Comparison of ENCODE assay signal across 8 cellular contexts in genomic region chr14:34693228-34693939, GRCh38. TPM values are rescaled to one million over a fixed set of nuclear protein-coding genes. Genes with fewer than 3 reads are reported as not detected.
DNase-seq lines count a peak whose midpoint lies in the region; ATAC-seq and TF ChIP-seq lines count a peak whose summit lies in the region.

No MANE protein-coding gene starts in this region.

- WGBS in liver: 40% methylated on average over 18 of the region's 18 CpGs

- H3K27me3 ChIP-seq in liver (ENCODE audit: control insufficient read depth in 4 of 4, insufficient read depth in 4 of 4, low read length in 3 of 4) (no peaks in the 10 kb centered on the region), upper lobe of right lung (no peaks in the 10 kb centered on the region)

- TF ChIP-seq CTCF in liver (IDR thresholded peaks at IDR 0.05; ENCODE audit: low read depth, low read length, missing input control) (no peak), upper lobe of right lung (IDR thresholded peaks at IDR 0.05) (no peak)

- peak overlapping the region; percentile 41 to 77 (median 65) for H3K4me3 ChIP-seq in liver (ENCODE audit: low read depth in 1 of 3, low read length in 3 of 3)
- H3K4me3 ChIP-seq in upper lobe of right lung: peak overlapping the region; percentile 36

- ATAC-seq in upper lobe of right lung (peak; percentile 91), GM21723 (IDR thresholded peaks at IDR 0.05; ENCODE audit: unreplicated experiment) (no peak)

- H3K27ac ChIP-seq in liver (ENCODE audit: low read depth in 1 of 2, low read length in 2 of 2) (peak overlapping the region; percentile 4 to 61), upper lobe of right lung (no peak overlapping the region)

- peak overlapping the region in 1 of 2 donors; percentile 51 for H3K9ac ChIP-seq in liver (ENCODE audit: low read depth in 1 of 2, low read length in 2 of 2)

- H3K4me1 ChIP-seq in liver (ENCODE audit: control insufficient read depth in 4 of 4, insufficient read depth in 4 of 4, low read length in 3 of 4) (peaks cover 0 to 19% (median 7%) of the 10 kb centered on the region in 4 donors), upper lobe of right lung (no peaks in the 10 kb centered on the region)

- intact Hi-C loops in upper lobe of right lung (cut with DNase I): no loop called here

- DNase-seq in DMS 273 treated with DMSO at 0.1 percent for 48 hours (lab: John Stamatoyannopoulos, UW): peak; percentile 53
- peak; percentile 49 to 54 for DNase-seq in NOMO-1 (lab: John Stamatoyannopoulos, UW; ENCODE audit: unreplicated experiment in 2 of 2)
- peak; percentile 9 for DNase-seq in central memory CD4-positive, alpha-beta T cell
- DNase-seq in upper lobe of right lung: peak; percentile 69
- DNase-seq in NCI-H1092 treated with DMSO at 0.1 percent for 48 hours (lab: John Stamatoyannopoulos, UW): no peak
- DNase-seq in cortex of kidney (lab: John Stamatoyannopoulos, UW): no peak

- TF ChIP-seq RAD21 in liver (IDR thresholded peaks at IDR 0.05): no peak

- no peaks in the 10 kb centered on the region for H3K9me3 ChIP-seq in liver (ENCODE audit: control insufficient read depth in 4 of 4, low read length in 3 of 4)
- H3K9me3 ChIP-seq in upper lobe of right lung: no peaks in the 10 kb centered on the region

- no peaks in the 10 kb centered on the region for H3K36me3 ChIP-seq in liver (ENCODE audit: control insufficient read depth in 4 of 4, insufficient read depth in 3 of 4, low read depth in 1 of 4, low read length in 3 of 4)
- H3K36me3 ChIP-seq in upper lobe of right lung: no peaks in the 10 kb centered on the region

TF ChIP-seq in liver, 16 proteins besides CTCF, POLR2A, EP300 and RAD21:
- TF ChIP-seq GABPA (IDR thresholded peaks at IDR 0.05 in 1 of 2, conservative IDR thresholded peaks at IDR 0.05 in 1 of 2) (peak in 1 of 2 donors; percentile 17), ZBTB33 (IDR thresholded peaks at IDR 0.05) (no peak), RXRA (IDR thresholded peaks at IDR 0.05) (peak in 1 of 2 donors; percentile 14), YY1 (IDR thresholded peaks at IDR 0.05) (peak; percentile 25), HNF4A (conservative IDR thresholded peaks at IDR 0.05) (peak; percentile 19 to 45), EGR1 (IDR thresholded peaks at IDR 0.05; ENCODE audit: low read depth in 2 of 2) (no peak), MAX (IDR thresholded peaks at IDR 0.05) (no peak), ATF3 (IDR thresholded peaks at IDR 0.05) (no peak), NR2F2 (IDR thresholded peaks at IDR 0.05) (no peak), FOXA2 (IDR thresholded peaks at IDR 0.05) (no peak), HNF4G (IDR thresholded peaks at IDR 0.05) (no peak), SP1 (IDR thresholded peaks at IDR 0.05) (no peak), REST (IDR thresholded peaks at IDR 0.05) (peak; percentile 19), FOXA1 (IDR thresholded peaks at IDR 0.05) (no peak), JUND (IDR thresholded peaks at IDR 0.05) (no peak), TAF1 (conservative IDR thresholded peaks at IDR 0.05) (no peak)

RNA-seq across cellular contexts. Expression of gene CFL2, which starts 21.0 kb away (rescaled TPM):
- total RNA-seq in liver (10 to 100 TPM; 37.2 to 70.2 TPM), upper lobe of right lung (56.5 TPM)
- 10 to 100 TPM; 55.1 to 76.1 TPM for polyA plus RNA-seq in liver

Comparison
In these comparisons a context has a peak if more than half of its experiments do, and no peak if none do; other contexts are left out.
1. DNase-seq: peak in DMS 273 treated with DMSO at 0.1 percent for 48 hours (single experiment), NOMO-1 (2 of 2), central memory CD4-positive, alpha-beta T cell (single experiment) and upper lobe of right lung (single experiment); none in NCI-H1092 treated with DMSO at 0.1 percent for 48 hours (single experiment) and cortex of kidney (single experiment).